In genomic region chr5:139847790-139848507, GRCh38 we compare ENCODE assay signal across 9 cellular contexts. TPM values are rescaled to one million over a fixed set of nuclear protein-coding genes. Genes with fewer than 3 reads are reported as not detected.
DNase-seq lines count a peak whose midpoint lies in the region; ATAC-seq and TF ChIP-seq lines count a peak whose summit lies in the region.
"Had no signal": no experiment of that assay in that cellular context is flagged by ENCODE, and none has a peak within 500 bp of the region (broad histone marks: within the 10 kb centered on the region; RNA-seq: fewer than 3 reads in every experiment).

No MANE protein-coding gene starts in this region.

- ATAC-seq in GM18858 (IDR thresholded peaks at IDR 0.05; ENCODE audit: unreplicated experiment) (peak; percentile 51), HG02970 (IDR thresholded peaks at IDR 0.05; ENCODE audit: low FRiP score, unreplicated experiment) (peak; percentile 42), SK-N-SH treated with all-trans-retinoic acid at 6 μM for 48 hours (peak; percentile 44), left cardiac atrium (peak; percentile 81 to 93)

- no peaks in the 10 kb centered on the region for H3K9me3 Mint-ChIP-seq in activated naive CD8-positive, alpha-beta T cell (ENCODE audit: low read depth)
- H3K9me3 Mint-ChIP-seq in progenitor cell of endocrine pancreas (ENCODE audit: low read depth) (no peaks in the 10 kb centered on the region), type B pancreatic cell (no peaks in the 10 kb centered on the region)

- H3K27me3 Mint-ChIP-seq in activated naive CD8-positive, alpha-beta T cell: peaks cover 3% of the 10 kb centered on the region
- H3K27me3 Mint-ChIP-seq in progenitor cell of endocrine pancreas: peaks cover 60% of the 10 kb centered on the region
- H3K27me3 Mint-ChIP-seq in type B pancreatic cell: peaks cover 68% of the 10 kb centered on the region

- H3K4me1 Mint-ChIP-seq in activated naive CD8-positive, alpha-beta T cell (ENCODE audit: low read depth): peaks cover 17% of the 10 kb centered on the region
- H3K4me1 Mint-ChIP-seq in progenitor cell of endocrine pancreas (ENCODE audit: low read depth) (no peaks in the 10 kb centered on the region), type B pancreatic cell (ENCODE audit: unreplicated experiment) (no peaks in the 10 kb centered on the region)

- intact Hi-C loops in left cardiac atrium (cut with DNase I): loop anchor here in 1 of 2 donors (5.0 kb wide), 1 partner anchor 56 kb away; no protein-coding TSS in a partner anchor

- TF ChIP-seq CTCF in progenitor cell of endocrine pancreas (IDR thresholded peaks at IDR 0.05; ENCODE audit: unreplicated experiment) (no peak), type B pancreatic cell (conservative IDR thresholded peaks at IDR 0.05) (peak; percentile 57)

- H3K27ac Mint-ChIP-seq in activated naive CD8-positive, alpha-beta T cell: no peak overlapping the region
- H3K27ac Mint-ChIP-seq in progenitor cell of endocrine pancreas: no peak overlapping the region
- no peak overlapping the region for H3K27ac Mint-ChIP-seq in type B pancreatic cell

- DNase-seq in left cardiac atrium: peak; percentile 74
- peak; percentile 39 for DNase-seq in progenitor cell of endocrine pancreas (ENCODE audit: low spot score, unreplicated experiment)
- peak; percentile 79 for DNase-seq in type B pancreatic cell (ENCODE audit: extremely low spot score, unreplicated experiment)
- no peak for DNase-seq in OCI-M2 (lab: John Stamatoyannopoulos, UW; ENCODE audit: unreplicated experiment)

- H3K36me3 Mint-ChIP-seq in activated naive CD8-positive, alpha-beta T cell: no peaks in the 10 kb centered on the region
- no peaks in the 10 kb centered on the region for H3K36me3 Mint-ChIP-seq in progenitor cell of endocrine pancreas (ENCODE audit: insufficient read depth)
- H3K36me3 Mint-ChIP-seq in type B pancreatic cell: no peaks in the 10 kb centered on the region

- H3K4me3 Mint-ChIP-seq in activated naive CD8-positive, alpha-beta T cell: peak overlapping the region; percentile 7
- H3K4me3 Mint-ChIP-seq in progenitor cell of endocrine pancreas (ENCODE audit: low read depth) (peak overlapping the region; percentile 46), type B pancreatic cell (peak overlapping the region; percentile 54)

TF ChIP-seq in SK-N-SH treated with all-trans-retinoic acid at 6 μM for 48 hours, 23 proteins besides CTCF, POLR2A, EP300 and RAD21:
- no peak for TF ChIP-seq RARB (CRISPR knock-in tag; IDR thresholded peaks at IDR 0.05)
TF ChIP-seq in SK-N-SH treated with all-trans-retinoic acid at 6 μM for 48 hours: peak in this region for 0.

RNA-seq across cellular contexts. Expression of gene PSD2, which starts 52.3 kb away (rescaled TPM):
- total RNA-seq in left cardiac atrium (under 1 TPM; 0.09 to 0.13 TPM), progenitor cell of endocrine pancreas (0.14 and 0.18 TPM in 2 replicates), type B pancreatic cell (ENCODE audit: low replicate concordance) (0.19 and 0.27 TPM in 2 replicates)
- total RNA-seq: myocyte had no signal
